In the genomic region with DNA sequence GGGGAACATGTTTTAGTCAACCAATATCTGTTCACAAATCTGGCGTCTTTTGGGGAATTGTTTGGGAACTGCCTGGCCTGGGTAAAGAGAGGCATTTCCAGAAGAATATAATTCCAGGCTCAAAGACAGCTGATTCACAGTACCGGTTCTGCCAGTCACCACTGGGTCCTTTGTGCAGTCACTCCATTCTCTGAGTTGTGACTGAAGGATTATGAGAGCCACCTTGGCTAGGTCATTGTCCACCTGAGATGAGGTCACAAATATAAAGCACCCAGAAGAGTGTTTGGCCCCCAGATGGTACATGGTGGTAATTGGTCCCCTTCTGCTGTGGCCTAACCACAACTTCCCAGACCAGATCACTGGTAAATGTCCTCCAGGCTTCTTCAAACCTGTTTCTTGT, we compare ENCODE assay signal across 28 cellular contexts.
"Had no signal": no experiment of that assay in that cellular context is flagged by ENCODE, and none has a peak within 500 bp of the region (broad histone marks: within the 10 kb centered on the region; RNA-seq: fewer than 3 reads in every experiment).

No MANE protein-coding gene starts in this region.

- H3K27ac Mint-ChIP-seq: activated CD4-positive, alpha-beta memory T cell treated with anti-CD3 and anti-CD28 coated beads for 36 hours; activated naive CD4-positive, alpha-beta T cell treated with anti-CD3 and anti-CD28 coated beads for 36 hours; activated naive CD8-positive, alpha-beta T cell treated with anti-CD3 and anti-CD28 coated beads for 36 hours; activated T-helper 1 cell treated with anti-CD3 and anti-CD28 coated beads, Interleukin-12 subunit alpha, Interleukin-12 subunit beta, Interleukin-2, Interleukin-4 antibody, amounts not matched to agents 30 ng/mL and 10 ng/mL and 1 ng/mL, durations not matched to agents 14 hours and 24 hours and 36 hours had no signal

- DNase-seq: activated CD4-positive, alpha-beta memory T cell treated with anti-CD3 and anti-CD28 coated beads for 36 hours; activated CD4-positive, alpha-beta T cell treated with anti-CD3 and anti-CD28 coated beads for 48 hours; activated CD8-positive, alpha-beta memory T cell treated with anti-CD3 and anti-CD28 coated beads, Interleukin-2, amount 50 U/mL, for 4 hours; activated effector memory CD4-positive, alpha-beta T cell treated with anti-CD3 and anti-CD28 coated beads, Interleukin-2, amount 50 U/mL, for 16 hours; activated naive CD4-positive, alpha-beta T cell treated with anti-CD3 and anti-CD28 coated beads for 36 hours; activated naive CD8-positive, alpha-beta T cell treated with anti-CD3 and anti-CD28 coated beads for 36 hours; activated T-cell treated with anti-CD3 and anti-CD28 coated beads, Interleukin-2, amount 50 U/mL, for 1 hour; adrenal gland; effector memory CD8-positive, alpha-beta T cell; foreskin fibroblast; heart right ventricle; left lung; mucosa of descending colon; posterior cingulate gyrus; right cardiac atrium; stimulated activated CD4-positive, alpha-beta T cell treated with anti-CD3 and anti-CD28 coated beads, Interleukin-15, amount 100 ng/mL, for 24 hours; stimulated activated CD4-positive, alpha-beta T cell treated with anti-CD3 and anti-CD28 coated beads, Interleukin-2, amount 100 ng/mL, for 24 hours; stimulated activated naive CD4-positive, alpha-beta T cell; T-helper 9 cell had no signal

- H3K9me3 ChIP-seq: adrenal gland, ascending aorta, heart right ventricle, left lung, mucosa of descending colon, tibial nerve had no signal

- ATAC-seq: effector memory CD8-positive, alpha-beta T cell; heart right ventricle; left lung; mucosa of descending colon; right cardiac atrium had no signal

- H3K4me3 Mint-ChIP-seq: activated CD4-positive, alpha-beta memory T cell treated with anti-CD3 and anti-CD28 coated beads for 36 hours; activated naive CD4-positive, alpha-beta T cell treated with anti-CD3 and anti-CD28 coated beads for 36 hours; activated naive CD8-positive, alpha-beta T cell treated with anti-CD3 and anti-CD28 coated beads for 36 hours; activated T-helper 1 cell treated with anti-CD3 and anti-CD28 coated beads, Interleukin-12 subunit alpha, Interleukin-12 subunit beta, Interleukin-2, Interleukin-4 antibody, amounts not matched to agents 30 ng/mL and 10 ng/mL and 1 ng/mL, durations not matched to agents 14 hours and 24 hours and 36 hours; brain; nephron had no signal

- H3K27ac ChIP-seq: adrenal gland, ascending aorta, cardiac muscle cell, coronary artery, heart right ventricle, left lung, tibial nerve, VCaP had no signal

- H3K27me3 Mint-ChIP-seq: activated CD4-positive, alpha-beta memory T cell treated with anti-CD3 and anti-CD28 coated beads for 36 hours; activated naive CD8-positive, alpha-beta T cell treated with anti-CD3 and anti-CD28 coated beads for 36 hours; effector memory CD8-positive, alpha-beta T cell had no signal

- H3K4me3 ChIP-seq: adrenal gland, ascending aorta, cardiac muscle cell, coronary artery, heart right ventricle, left lung, lung, mucosa of descending colon, tibial nerve had no signal

- H3K27me3 ChIP-seq: adrenal gland, ascending aorta, cardiac muscle cell, heart right ventricle, left lung, tibial nerve had no signal

- H3K9me3 Mint-ChIP-seq: activated CD4-positive, alpha-beta memory T cell treated with anti-CD3 and anti-CD28 coated beads for 36 hours; activated naive CD4-positive, alpha-beta T cell treated with anti-CD3 and anti-CD28 coated beads for 36 hours; activated naive CD8-positive, alpha-beta T cell treated with anti-CD3 and anti-CD28 coated beads for 36 hours; activated T-helper 1 cell treated with anti-CD3 and anti-CD28 coated beads, Interleukin-12 subunit alpha, Interleukin-12 subunit beta, Interleukin-2, Interleukin-4 antibody, amounts not matched to agents 30 ng/mL and 10 ng/mL and 1 ng/mL, durations not matched to agents 14 hours and 24 hours and 36 hours; brain; effector memory CD8-positive, alpha-beta T cell; nephron had no signal

- H3K36me3 Mint-ChIP-seq: activated CD4-positive, alpha-beta memory T cell treated with anti-CD3 and anti-CD28 coated beads for 36 hours; activated naive CD8-positive, alpha-beta T cell treated with anti-CD3 and anti-CD28 coated beads for 36 hours; brain had no signal

- H3K4me1 ChIP-seq: adrenal gland, ascending aorta had no signal

- H3K36me3 ChIP-seq: adrenal gland, ascending aorta, cardiac muscle cell, heart right ventricle, left lung, tibial nerve had no signal
